Comparison of ENCODE assay signal across 7 cellular contexts in the genomic region with DNA sequence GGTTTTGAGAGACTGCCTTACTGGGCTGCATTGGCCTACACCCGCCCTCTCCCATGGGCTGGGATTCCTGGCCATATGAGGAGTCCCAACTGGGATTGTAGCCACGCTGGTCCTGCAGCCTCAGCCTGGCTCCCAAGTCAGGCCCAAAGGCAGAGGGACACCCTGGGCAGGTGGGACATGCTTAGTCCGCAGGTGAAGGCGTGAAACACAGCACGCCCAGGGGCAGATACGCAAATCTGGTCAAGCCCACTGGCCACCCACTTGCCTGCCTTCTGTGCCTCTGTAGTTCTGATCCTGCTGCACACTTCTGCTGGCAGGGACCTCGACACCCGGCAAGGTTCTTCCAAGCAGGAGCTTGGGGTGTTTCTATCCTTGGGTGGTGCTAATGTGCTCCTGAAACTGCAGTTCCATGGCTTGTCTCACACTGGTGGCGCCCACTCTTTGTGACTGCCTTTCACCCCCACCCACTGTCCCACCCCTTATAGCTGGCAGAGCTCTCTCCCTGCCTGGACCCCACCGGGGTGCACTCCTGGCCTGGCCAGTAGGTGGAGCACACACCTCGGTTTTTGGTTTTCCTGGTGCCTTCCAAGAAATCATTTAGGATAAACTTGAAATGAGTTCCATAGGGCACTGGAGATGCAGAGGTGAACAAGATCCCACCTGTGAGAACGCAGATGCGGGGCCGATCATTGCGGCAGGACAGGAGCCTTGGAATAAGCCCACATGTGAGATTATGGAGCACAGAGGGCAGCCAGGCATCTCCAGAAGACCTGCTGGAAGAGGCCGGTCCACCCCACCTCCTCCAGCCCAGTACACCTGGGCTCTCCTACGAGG. TPM values are rescaled to one million over a fixed set of nuclear protein-coding genes. Genes with fewer than 3 reads are reported as not detected.
A peak's percentile ranks its signal among the peaks of the same experiment; 100 is the strongest.
DNase-seq lines count a peak whose midpoint lies in the region; ATAC-seq and TF ChIP-seq lines count a peak whose summit lies in the region.

No MANE protein-coding gene starts in this region.

- H3F3A ChIP-seq in GM23338 (replicated peaks; ENCODE audit: low read depth), result no peaks in the 10 kb centered on the region

- no peaks in the 10 kb centered on the region for H3K4me1 ChIP-seq in GM23338 (ENCODE audit: insufficient read depth)
- no peaks in the 10 kb centered on the region for H3K4me1 ChIP-seq in adrenal gland (replicated peaks in 1 of 2)
- H3K4me1 ChIP-seq in hepatocyte (ENCODE audit: insufficient read depth), result no peaks in the 10 kb centered on the region

- no peaks in the 10 kb centered on the region for H3K27me3 ChIP-seq in GM23338 (ENCODE audit: insufficient read depth)
- H3K27me3 ChIP-seq in adrenal gland, result no peaks in the 10 kb centered on the region
- H3K27me3 ChIP-seq in hepatocyte, result no peaks in the 10 kb centered on the region

- peak; percentile 95 for ATAC-seq in GM23338

- H3K9me2 ChIP-seq in GM23338 (ENCODE audit: insufficient read depth) (no peaks in the 10 kb centered on the region), hepatocyte (replicated peaks; ENCODE audit: insufficient read depth) (no peaks in the 10 kb centered on the region)

- H3K4me3 Mint-ChIP-seq in GM23338, result no peak overlapping the region

- TF ChIP-seq CTCF in GM23338 (conservative IDR thresholded peaks at IDR 0.05; ENCODE audit: low read depth in 2 of 2) (peak; percentile 75 to 89), adrenal gland (IDR thresholded peaks at IDR 0.05) (peak; percentile 20 to 53 (median 42)), hepatocyte (IDR thresholded peaks at IDR 0.05; ENCODE audit: poor library complexity) (peak; percentile 84)

- H4K20me1 ChIP-seq in GM23338 (replicated peaks; ENCODE audit: insufficient read depth) (no peaks in the 10 kb centered on the region), hepatocyte (ENCODE audit: insufficient read depth, poor library complexity, severe bottlenecking) (no peaks in the 10 kb centered on the region)

- H3K27ac Mint-ChIP-seq in GM23338, result no peak overlapping the region

- H2AFZ ChIP-seq in GM23338 (no peak overlapping the region), hepatocyte (no peak overlapping the region)

- H3K4me1 Mint-ChIP-seq in GM23338, result peaks cover 10% of the 10 kb centered on the region; the same call in 2 of the 3 replicates

- H3K4me3 ChIP-seq in GM23338 (no peak overlapping the region), adrenal gland (no peak overlapping the region), hepatocyte (no peak overlapping the region)

- H3K27me3 Mint-ChIP-seq in GM23338 (ENCODE audit: insufficient read depth, low read depth, poor library complexity), result no peaks in the 10 kb centered on the region

- 60 to 80% (median 75%) methylated on average over 10 to 17 of the region's 17 CpGs for WGBS in adrenal gland, 4 donors
- WGBS in hepatocyte (ENCODE audit: low lambda C conversion rate, missing lambda C conversion rate), result 70% methylated on average over 17 of the region's 17 CpGs

- H3K79me2 ChIP-seq in GM23338 (replicated peaks; ENCODE audit: insufficient read depth) (no peaks in the 10 kb centered on the region), hepatocyte (no peaks in the 10 kb centered on the region)

- TF ChIP-seq POLR2A in adrenal gland (IDR thresholded peaks at IDR 0.05), result no peak

- no peak overlapping the region for H3K27ac ChIP-seq in GM23338 (ENCODE audit: low read depth)
- H3K27ac ChIP-seq in adrenal gland, result no peak overlapping the region
- no peak overlapping the region for H3K27ac ChIP-seq in hepatocyte

- H3K36me3 Mint-ChIP-seq in GM23338 (ENCODE audit: low read depth), result no peaks in the 10 kb centered on the region

- DNase-seq in ELR (ENCODE audit: low read depth), result peak; percentile 57
- peak; percentile 77 for DNase-seq in GM23338 (ENCODE audit: low spot score)
- peak; percentile 34 for DNase-seq in NCI-H69 (lab: John Stamatoyannopoulos, UW)
- DNase-seq in adrenal gland, result peak in 1 of 7 donors; percentile 51
- DNase-seq in hepatocyte (ENCODE audit: low spot score), result peak; percentile 61
- DNase-seq in stimulated activated CD4-positive, alpha-beta T cell treated with anti-CD3 and anti-CD28 coated beads, Interleukin-4, amount 100 ng/mL, for 24 hours, result peak; percentile 44
- no peak for DNase-seq in MV-4-11 (lab: John Stamatoyannopoulos, UW)

- intact Hi-C loops in adrenal gland (cut with DNase I), result loop anchor here (5.0 to 10.0 kb wide), 2 partner anchors 64 to 74 kb away; no protein-coding TSS in a partner anchor

- H3K4me2 ChIP-seq in GM23338 (no peak overlapping the region), hepatocyte (no peak overlapping the region)

- H3K9me3 ChIP-seq in adrenal gland (replicated peaks in 1 of 3) (no peaks in the 10 kb centered on the region), hepatocyte (ENCODE audit: low read depth) (no peaks in the 10 kb centered on the region)

- no peaks in the 10 kb centered on the region for H3K9me3 Mint-ChIP-seq in GM23338

- H3K36me3 ChIP-seq in GM23338 (ENCODE audit: insufficient read depth) (no peaks in the 10 kb centered on the region), adrenal gland (replicated peaks in 1 of 2) (peaks cover 0 to 61% of the 10 kb centered on the region in 2 donors), hepatocyte (replicated peaks; ENCODE audit: insufficient read depth, low read depth) (no peaks in the 10 kb centered on the region)

TF ChIP-seq in GM23338, 12 proteins besides CTCF, POLR2A, EP300 and RAD21 (continues in another document):
- TF ChIP-seq EZH2phosphoT487 (IDR thresholded peaks at IDR 0.05; ENCODE audit: unreplicated experiment), result no peak
- no peak for TF ChIP-seq ZNF331 (CRISPR knock-in tag; IDR thresholded peaks at IDR 0.05; ENCODE audit: low read depth)
- no peak for TF ChIP-seq CREB1 (CRISPR knock-in tag; IDR thresholded peaks at IDR 0.05; ENCODE audit: low read depth)
- TF ChIP-seq, protein P1, sequence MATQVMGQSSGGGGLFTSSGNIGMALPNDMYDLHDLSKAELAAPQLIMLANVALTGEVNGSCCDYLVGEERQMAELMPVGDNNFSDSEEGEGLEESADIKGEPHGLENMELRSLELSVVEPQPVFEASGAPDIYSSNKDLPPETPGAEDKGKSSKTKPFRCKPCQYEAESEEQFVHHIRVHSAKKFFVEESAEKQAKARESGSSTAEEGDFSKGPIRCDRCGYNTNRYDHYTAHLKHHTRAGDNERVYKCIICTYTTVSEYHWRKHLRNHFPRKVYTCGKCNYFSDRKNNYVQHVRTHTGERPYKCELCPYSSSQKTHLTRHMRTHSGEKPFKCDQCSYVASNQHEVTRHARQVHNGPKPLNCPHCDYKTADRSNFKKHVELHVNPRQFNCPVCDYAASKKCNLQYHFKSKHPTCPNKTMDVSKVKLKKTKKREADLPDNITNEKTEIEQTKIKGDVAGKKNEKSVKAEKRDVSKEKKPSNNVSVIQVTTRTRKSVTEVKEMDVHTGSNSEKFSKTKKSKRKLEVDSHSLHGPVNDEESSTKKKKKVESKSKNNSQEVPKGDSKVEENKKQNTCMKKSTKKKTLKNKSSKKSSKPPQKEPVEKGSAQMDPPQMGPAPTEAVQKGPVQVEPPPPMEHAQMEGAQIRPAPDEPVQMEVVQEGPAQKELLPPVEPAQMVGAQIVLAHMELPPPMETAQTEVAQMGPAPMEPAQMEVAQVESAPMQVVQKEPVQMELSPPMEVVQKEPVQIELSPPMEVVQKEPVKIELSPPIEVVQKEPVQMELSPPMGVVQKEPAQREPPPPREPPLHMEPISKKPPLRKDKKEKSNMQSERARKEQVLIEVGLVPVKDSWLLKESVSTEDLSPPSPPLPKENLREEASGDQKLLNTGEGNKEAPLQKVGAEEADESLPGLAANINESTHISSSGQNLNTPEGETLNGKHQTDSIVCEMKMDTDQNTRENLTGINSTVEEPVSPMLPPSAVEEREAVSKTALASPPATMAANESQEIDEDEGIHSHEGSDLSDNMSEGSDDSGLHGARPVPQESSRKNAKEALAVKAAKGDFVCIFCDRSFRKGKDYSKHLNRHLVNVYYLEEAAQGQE (IDR thresholded peaks at IDR 0.05; ENCODE audit: unreplicated experiment), result no peak
- TF ChIP-seq NANOG (IDR thresholded peaks at IDR 0.05; ENCODE audit: borderline replicate concordance), result no peak
- no peak for TF ChIP-seq EZH2 (IDR thresholded peaks at IDR 0.05; ENCODE audit: low read depth, unreplicated experiment)
- no peak for TF ChIP-seq STAT1 (IDR thresholded peaks at IDR 0.05; ENCODE audit: unreplicated experiment)
- no peak for TF ChIP-seq POLR2AphosphoS5 (IDR thresholded peaks at IDR 0.05; ENCODE audit: low read depth)
- TF ChIP-seq, protein P2, sequence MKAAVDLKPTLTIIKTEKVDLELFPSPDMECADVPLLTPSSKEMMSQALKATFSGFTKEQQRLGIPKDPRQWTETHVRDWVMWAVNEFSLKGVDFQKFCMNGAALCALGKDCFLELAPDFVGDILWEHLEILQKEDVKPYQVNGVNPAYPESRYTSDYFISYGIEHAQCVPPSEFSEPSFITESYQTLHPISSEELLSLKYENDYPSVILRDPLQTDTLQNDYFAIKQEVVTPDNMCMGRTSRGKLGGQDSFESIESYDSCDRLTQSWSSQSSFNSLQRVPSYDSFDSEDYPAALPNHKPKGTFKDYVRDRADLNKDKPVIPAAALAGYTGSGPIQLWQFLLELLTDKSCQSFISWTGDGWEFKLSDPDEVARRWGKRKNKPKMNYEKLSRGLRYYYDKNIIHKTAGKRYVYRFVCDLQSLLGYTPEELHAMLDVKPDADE (IDR thresholded peaks at IDR 0.05), result no peak
- no peak for TF ChIP-seq JUNB (IDR thresholded peaks at IDR 0.05; ENCODE audit: unreplicated experiment)
- TF ChIP-seq ZNF114 (CRISPR knock-in tag; IDR thresholded peaks at IDR 0.05), result no peak

RNA-seq across cellular contexts. Expression of a gene that starts 47.9 kb away (rescaled TPM):
- total RNA-seq in GM23338 (2014; rRNA removed; shearing (Covaris generic)), result 51.3 and 58.0 TPM in 2 replicates
- polyA plus RNA-seq in GM23338 (2016; fragmentation: Nextera tagmentation; extraction: Ambion mirVana) (88.7 and 103 TPM in 2 replicates), adrenal gland (1 to 10 TPM in 1 of 3 donors, under 1 TPM in 2; 0.30 to 2.4 (median 0.40) TPM), hepatocyte (8.1 and 9.5 TPM in 2 replicates)
- total RNA-seq in adrenal gland (1 to 10 TPM; 1.5 to 5.7 (median 3.6) TPM), hepatocyte (9.1 and 13.1 TPM in 2 replicates)
